8 cellular contexts compared by ENCODE assay signal in genomic region chr5:111530298-111530740, GRCh38. TPM values are rescaled to one million over a fixed set of nuclear protein-coding genes. Genes with fewer than 3 reads are reported as not detected.
A peak's percentile ranks its signal among the peaks of the same experiment; 100 is the strongest.
DNase-seq lines count a peak whose midpoint lies in the region; ATAC-seq and TF ChIP-seq lines count a peak whose summit lies in the region.

No MANE protein-coding gene starts in this region.

- POLR2A ChIA-PET in RWPE1 (lab: Yijun Ruan, JAX; ENCODE audit: low non-redundant PET) = no interaction called here

- no peak for TF ChIP-seq CTCF in RWPE1 (conservative IDR thresholded peaks at IDR 0.05; ENCODE audit: low read depth)

- H3K27ac ChIP-seq in RWPE1 = peak overlapping the region; percentile 59

- peaks cover 9% of the 10 kb centered on the region for H3K36me3 Mint-ChIP-seq in activated T-helper 2 cell treated with anti-CD3 and anti-CD28 coated beads, Interferon-gamma antibody, Interleukin-2, Interleukin-4, amounts not matched to agents 10 μg/mL and 5 μg/mL and 100 μg/mL, durations not matched to agents 14 hours and 24 hours and 36 hours (ENCODE audit: low read depth)

- H3K27ac Mint-ChIP-seq in activated T-helper 2 cell treated with anti-CD3 and anti-CD28 coated beads, Interferon-gamma antibody, Interleukin-2, Interleukin-4, amounts not matched to agents 10 μg/mL and 5 μg/mL and 100 μg/mL, durations not matched to agents 14 hours and 24 hours and 36 hours = peak overlapping the region; percentile 87

- DNase-seq in RWPE1 (ENCODE audit: low spot score) = peak; percentile 37
- peak; percentile 80 for DNase-seq in activated T-helper 2 cell treated with anti-CD3 and anti-CD28 coated beads, Interferon-gamma antibody, Interleukin-2, Interleukin-4, amounts not matched to agents 10 μg/mL and 5 μg/mL and 100 μg/mL, durations not matched to agents 14 hours and 24 hours and 36 hours (ENCODE audit: low spot score)
- peak; percentile 68 for DNase-seq in left ventricle myocardium superior
- peak; percentile 22 to 54 for DNase-seq in stimulated activated CD4-positive, alpha-beta T cell treated with anti-CD3 and anti-CD28 coated beads, Interleukin-1b, Interleukin-23, amount 100 ng/mL, for 1 hour (ENCODE audit: low read depth in 2 of 2)
- DNase-seq in NCI-H1092 treated with DMSO at 0.1 percent for 48 hours (lab: John Stamatoyannopoulos, UW) = no peak
- DNase-seq in NCI-H510A treated with DMSO at 0.1 percent for 48 hours (lab: John Stamatoyannopoulos, UW) = no peak

- H3K27me3 Mint-ChIP-seq in activated T-helper 2 cell treated with anti-CD3 and anti-CD28 coated beads, Interferon-gamma antibody, Interleukin-2, Interleukin-4, amounts not matched to agents 10 μg/mL and 5 μg/mL and 100 μg/mL, durations not matched to agents 14 hours and 24 hours and 36 hours (ENCODE audit: low read depth) = no peaks in the 10 kb centered on the region

- ATAC-seq in GM18511 (IDR thresholded peaks at IDR 0.05; ENCODE audit: unreplicated experiment) = peak; percentile 97
- peak; percentile 75 for ATAC-seq in HG02970 (IDR thresholded peaks at IDR 0.05; ENCODE audit: low FRiP score, unreplicated experiment)
- ATAC-seq in left ventricle myocardium superior = peak; percentile 94

- H3K9me3 Mint-ChIP-seq in activated T-helper 2 cell treated with anti-CD3 and anti-CD28 coated beads, Interferon-gamma antibody, Interleukin-2, Interleukin-4, amounts not matched to agents 10 μg/mL and 5 μg/mL and 100 μg/mL, durations not matched to agents 14 hours and 24 hours and 36 hours = peaks cover 22% of the 10 kb centered on the region

- peak overlapping the region; percentile 46 for H3K4me3 Mint-ChIP-seq in activated T-helper 2 cell treated with anti-CD3 and anti-CD28 coated beads, Interferon-gamma antibody, Interleukin-2, Interleukin-4, amounts not matched to agents 10 μg/mL and 5 μg/mL and 100 μg/mL, durations not matched to agents 14 hours and 24 hours and 36 hours (ENCODE audit: low read depth)

- CTCF ChIA-PET in RWPE1 (lab: Yijun Ruan, JAX) = interaction anchor here (0.6 to 1.0 kb wide), 4 partner anchors 10 to 652 kb away, joined by 3 to 6 read pairs (median 3); no protein-coding TSS in a partner anchor

- H3K4me1 Mint-ChIP-seq in activated T-helper 2 cell treated with anti-CD3 and anti-CD28 coated beads, Interferon-gamma antibody, Interleukin-2, Interleukin-4, amounts not matched to agents 10 μg/mL and 5 μg/mL and 100 μg/mL, durations not matched to agents 14 hours and 24 hours and 36 hours (ENCODE audit: low read depth) = peaks cover 35% of the 10 kb centered on the region

- intact Hi-C loops in activated T-helper 2 cell treated with anti-CD3 and anti-CD28 coated beads, Interferon-gamma antibody, Interleukin-2, Interleukin-4, amounts not matched to agents 10 μg/mL and 5 μg/mL and 100 μg/mL, durations not matched to agents 14 hours and 24 hours and 36 hours (cut with micrococcal nuclease) = loop anchor here (1.0 to 5.0 kb wide), 6 partner anchors 17 to 617 kb away; partner anchors contain the start of gene NREP
- intact Hi-C loops in left ventricle myocardium superior (cut with micrococcal nuclease) = loop anchor here (5.0 kb wide), 1 partner anchor 617 kb away; no protein-coding TSS in a partner anchor

RNA-seq across cellular contexts. Expression of gene STARD4, which starts 18.0 kb away (rescaled TPM):
- total RNA-seq in activated T-helper 2 cell treated with anti-CD3 and anti-CD28 coated beads, Interferon-gamma antibody, Interleukin-2, Interleukin-4, amounts not matched to agents 10 μg/mL and 5 μg/mL and 100 μg/mL, durations not matched to agents 14 hours and 24 hours and 36 hours = 222 and 230 TPM in 2 replicates
- total RNA-seq in left ventricle myocardium superior = 3.8 TPM

Comparison
In these comparisons a context has a peak if more than half of its experiments do, and no peak if none do; other contexts are left out.
1. DNase-seq: peak in RWPE1 (single experiment), activated T-helper 2 cell treated with anti-CD3 and anti-CD28 coated beads, Interferon-gamma antibody, Interleukin-2, Interleukin-4, amounts not matched to agents 10 μg/mL and 5 μg/mL and 100 μg/mL, durations not matched to agents 14 hours and 24 hours and 36 hours (single experiment), left ventricle myocardium superior (single experiment) and stimulated activated CD4-positive, alpha-beta T cell treated with anti-CD3 and anti-CD28 coated beads, Interleukin-1b, Interleukin-23, amount 100 ng/mL, for 1 hour (2 of 2); none in NCI-H1092 treated with DMSO at 0.1 percent for 48 hours (single experiment) and NCI-H510A treated with DMSO at 0.1 percent for 48 hours (single experiment).
2. RNA of gene STARD4, which starts 18.0 kb away (total RNA-seq): 222 to 230 TPM in activated T-helper 2 cell treated with anti-CD3 and anti-CD28 coated beads, Interferon-gamma antibody, Interleukin-2, Interleukin-4, amounts not matched to agents 10 μg/mL and 5 μg/mL and 100 μg/mL, durations not matched to agents 14 hours and 24 hours and 36 hours; 3.8 TPM in left ventricle myocardium superior (single experiment); every median in the first group is over 10 times any median in the second.
3. Peak in every context shown above with its lines, with median percentiles within 50 percentile points of each other: ATAC-seq.